2 cellular contexts compared by ENCODE assay signal in genomic region chr1:219387211-219387610, GRCh38.
TF ChIP-seq lines count a peak whose summit lies in the region.

No MANE protein-coding gene starts in this region.

TF ChIP-seq in GM12878, 131 proteins besides CTCF, POLR2A, EP300 and RAD21 (continued from another document):
- no peak for TF ChIP-seq CEBPB (IDR thresholded peaks at IDR 0.05; ENCODE audit: borderline replicate concordance in 1 of 2, low read depth in 2 of 2, low read length in 2 of 2)
- TF ChIP-seq KDM1A (IDR thresholded peaks at IDR 0.05; ENCODE audit: borderline replicate concordance): no peak
- TF ChIP-seq RB1 (IDR thresholded peaks at IDR 0.05; ENCODE audit: borderline replicate concordance): no peak
- TF ChIP-seq BRCA1 (IDR thresholded peaks at IDR 0.05; ENCODE audit: low read depth, low read length): no peak
- TF ChIP-seq IKZF1 (conservative IDR thresholded peaks at IDR 0.05): no peak
- no peak for TF ChIP-seq ZNF274 (IDR thresholded peaks at IDR 0.05; ENCODE audit: insufficient read depth, insufficient read length)
- TF ChIP-seq SREBF2 (IDR thresholded peaks at IDR 0.05; ENCODE audit: low read length): no peak
- no peak for TF ChIP-seq CBX5 (IDR thresholded peaks at IDR 0.05; ENCODE audit: low read depth)
- TF ChIP-seq MTA3 (IDR thresholded peaks at IDR 0.05; ENCODE audit: borderline replicate concordance, low read length): no peak
- no peak for TF ChIP-seq LARP7 (IDR thresholded peaks at IDR 0.05)
- TF ChIP-seq ETV6 (conservative IDR thresholded peaks at IDR 0.05 in 1 of 2, IDR thresholded peaks at IDR 0.05 in 1 of 2; ENCODE audit: borderline replicate concordance in 1 of 2, low read depth in 1 of 2): no peak
- TF ChIP-seq USF2 (IDR thresholded peaks at IDR 0.05; ENCODE audit: borderline replicate concordance, low read depth, low read length): no peak
TF ChIP-seq in GM12878: peak in this region for 0.

TF ChIP-seq in GM23338, 12 proteins besides CTCF, POLR2A, EP300 and RAD21 (continued from another document):
- TF ChIP-seq CREB1 (CRISPR knock-in tag; IDR thresholded peaks at IDR 0.05; ENCODE audit: low read depth): no peak
- no peak for TF ChIP-seq NANOG (IDR thresholded peaks at IDR 0.05; ENCODE audit: borderline replicate concordance)
- no peak for TF ChIP-seq EZH2phosphoT487 (IDR thresholded peaks at IDR 0.05; ENCODE audit: unreplicated experiment)
- no peak for TF ChIP-seq ZNF331 (CRISPR knock-in tag; IDR thresholded peaks at IDR 0.05; ENCODE audit: low read depth)
- no peak for TF ChIP-seq EZH2 (IDR thresholded peaks at IDR 0.05; ENCODE audit: low read depth, unreplicated experiment)
- TF ChIP-seq ZNF114 (CRISPR knock-in tag; IDR thresholded peaks at IDR 0.05): no peak
- TF ChIP-seq, protein P1, sequence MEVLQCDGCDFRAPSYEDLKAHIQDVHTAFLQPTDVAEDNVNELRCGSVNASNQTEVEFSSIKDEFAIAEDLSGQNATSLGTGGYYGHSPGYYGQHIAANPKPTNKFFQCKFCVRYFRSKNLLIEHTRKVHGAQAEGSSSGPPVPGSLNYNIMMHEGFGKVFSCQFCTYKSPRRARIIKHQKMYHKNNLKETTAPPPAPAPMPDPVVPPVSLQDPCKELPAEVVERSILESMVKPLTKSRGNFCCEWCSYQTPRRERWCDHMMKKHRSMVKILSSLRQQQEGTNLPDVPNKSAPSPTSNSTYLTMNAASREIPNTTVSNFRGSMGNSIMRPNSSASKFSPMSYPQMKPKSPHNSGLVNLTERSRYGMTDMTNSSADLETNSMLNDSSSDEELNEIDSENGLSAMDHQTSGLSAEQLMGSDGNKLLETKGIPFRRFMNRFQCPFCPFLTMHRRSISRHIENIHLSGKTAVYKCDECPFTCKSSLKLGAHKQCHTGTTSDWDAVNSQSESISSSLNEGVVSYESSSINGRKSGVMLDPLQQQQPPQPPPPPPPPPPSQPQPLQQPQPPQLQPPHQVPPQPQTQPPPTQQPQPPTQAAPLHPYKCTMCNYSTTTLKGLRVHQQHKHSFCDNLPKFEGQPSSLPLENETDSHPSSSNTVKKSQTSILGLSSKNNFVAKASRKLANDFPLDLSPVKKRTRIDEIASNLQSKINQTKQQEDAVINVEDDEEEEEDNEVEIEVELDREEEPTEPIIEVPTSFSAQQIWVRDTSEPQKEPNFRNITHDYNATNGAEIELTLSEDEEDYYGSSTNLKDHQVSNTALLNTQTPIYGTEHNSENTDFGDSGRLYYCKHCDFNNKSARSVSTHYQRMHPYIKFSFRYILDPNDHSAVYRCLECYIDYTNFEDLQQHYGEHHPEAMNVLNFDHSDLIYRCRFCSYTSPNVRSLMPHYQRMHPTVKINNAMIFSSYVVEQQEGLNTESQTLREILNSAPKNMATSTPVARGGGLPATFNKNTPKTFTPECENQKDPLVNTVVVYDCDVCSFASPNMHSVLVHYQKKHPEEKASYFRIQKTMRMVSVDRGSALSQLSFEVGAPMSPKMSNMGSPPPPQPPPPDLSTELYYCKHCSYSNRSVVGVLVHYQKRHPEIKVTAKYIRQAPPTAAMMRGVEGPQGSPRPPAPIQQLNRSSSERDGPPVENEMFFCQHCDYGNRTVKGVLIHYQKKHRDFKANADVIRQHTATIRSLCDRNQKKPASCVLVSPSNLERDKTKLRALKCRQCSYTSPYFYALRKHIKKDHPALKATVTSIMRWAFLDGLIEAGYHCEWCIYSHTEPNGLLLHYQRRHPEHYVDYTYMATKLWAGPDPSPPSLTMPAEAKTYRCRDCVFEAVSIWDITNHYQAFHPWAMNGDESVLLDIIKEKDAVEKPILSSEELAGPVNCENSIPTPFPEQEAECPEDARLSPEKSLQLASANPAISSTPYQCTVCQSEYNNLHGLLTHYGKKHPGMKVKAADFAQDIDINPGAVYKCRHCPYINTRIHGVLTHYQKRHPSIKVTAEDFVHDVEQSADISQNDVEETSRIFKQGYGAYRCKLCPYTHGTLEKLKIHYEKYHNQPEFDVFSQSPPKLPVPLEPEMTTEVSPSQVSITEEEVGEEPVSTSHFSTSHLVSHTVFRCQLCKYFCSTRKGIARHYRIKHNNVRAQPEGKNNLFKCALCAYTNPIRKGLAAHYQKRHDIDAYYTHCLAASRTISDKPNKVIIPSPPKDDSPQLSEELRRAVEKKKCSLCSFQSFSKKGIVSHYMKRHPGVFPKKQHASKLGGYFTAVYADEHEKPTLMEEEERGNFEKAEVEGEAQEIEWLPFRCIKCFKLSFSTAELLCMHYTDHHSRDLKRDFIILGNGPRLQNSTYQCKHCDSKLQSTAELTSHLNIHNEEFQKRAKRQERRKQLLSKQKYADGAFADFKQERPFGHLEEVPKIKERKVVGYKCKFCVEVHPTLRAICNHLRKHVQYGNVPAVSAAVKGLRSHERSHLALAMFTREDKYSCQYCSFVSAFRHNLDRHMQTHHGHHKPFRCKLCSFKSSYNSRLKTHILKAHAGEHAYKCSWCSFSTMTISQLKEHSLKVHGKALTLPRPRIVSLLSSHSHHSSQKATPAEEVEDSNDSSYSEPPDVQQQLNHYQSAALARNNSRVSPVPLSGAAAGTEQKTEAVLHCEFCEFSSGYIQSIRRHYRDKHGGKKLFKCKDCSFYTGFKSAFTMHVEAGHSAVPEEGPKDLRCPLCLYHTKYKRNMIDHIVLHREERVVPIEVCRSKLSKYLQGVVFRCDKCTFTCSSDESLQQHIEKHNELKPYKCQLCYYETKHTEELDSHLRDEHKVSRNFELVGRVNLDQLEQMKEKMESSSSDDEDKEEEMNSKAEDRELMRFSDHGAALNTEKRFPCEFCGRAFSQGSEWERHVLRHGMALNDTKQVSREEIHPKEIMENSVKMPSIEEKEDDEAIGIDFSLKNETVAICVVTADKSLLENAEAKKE (CRISPR knock-in tag; IDR thresholded peaks at IDR 0.05): no peak
- no peak for TF ChIP-seq STAT1 (IDR thresholded peaks at IDR 0.05; ENCODE audit: unreplicated experiment)
- TF ChIP-seq, protein P2, sequence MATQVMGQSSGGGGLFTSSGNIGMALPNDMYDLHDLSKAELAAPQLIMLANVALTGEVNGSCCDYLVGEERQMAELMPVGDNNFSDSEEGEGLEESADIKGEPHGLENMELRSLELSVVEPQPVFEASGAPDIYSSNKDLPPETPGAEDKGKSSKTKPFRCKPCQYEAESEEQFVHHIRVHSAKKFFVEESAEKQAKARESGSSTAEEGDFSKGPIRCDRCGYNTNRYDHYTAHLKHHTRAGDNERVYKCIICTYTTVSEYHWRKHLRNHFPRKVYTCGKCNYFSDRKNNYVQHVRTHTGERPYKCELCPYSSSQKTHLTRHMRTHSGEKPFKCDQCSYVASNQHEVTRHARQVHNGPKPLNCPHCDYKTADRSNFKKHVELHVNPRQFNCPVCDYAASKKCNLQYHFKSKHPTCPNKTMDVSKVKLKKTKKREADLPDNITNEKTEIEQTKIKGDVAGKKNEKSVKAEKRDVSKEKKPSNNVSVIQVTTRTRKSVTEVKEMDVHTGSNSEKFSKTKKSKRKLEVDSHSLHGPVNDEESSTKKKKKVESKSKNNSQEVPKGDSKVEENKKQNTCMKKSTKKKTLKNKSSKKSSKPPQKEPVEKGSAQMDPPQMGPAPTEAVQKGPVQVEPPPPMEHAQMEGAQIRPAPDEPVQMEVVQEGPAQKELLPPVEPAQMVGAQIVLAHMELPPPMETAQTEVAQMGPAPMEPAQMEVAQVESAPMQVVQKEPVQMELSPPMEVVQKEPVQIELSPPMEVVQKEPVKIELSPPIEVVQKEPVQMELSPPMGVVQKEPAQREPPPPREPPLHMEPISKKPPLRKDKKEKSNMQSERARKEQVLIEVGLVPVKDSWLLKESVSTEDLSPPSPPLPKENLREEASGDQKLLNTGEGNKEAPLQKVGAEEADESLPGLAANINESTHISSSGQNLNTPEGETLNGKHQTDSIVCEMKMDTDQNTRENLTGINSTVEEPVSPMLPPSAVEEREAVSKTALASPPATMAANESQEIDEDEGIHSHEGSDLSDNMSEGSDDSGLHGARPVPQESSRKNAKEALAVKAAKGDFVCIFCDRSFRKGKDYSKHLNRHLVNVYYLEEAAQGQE (IDR thresholded peaks at IDR 0.05; ENCODE audit: unreplicated experiment): no peak
- no peak for TF ChIP-seq POLR2AphosphoS5 (IDR thresholded peaks at IDR 0.05; ENCODE audit: low read depth)
